8 cellular contexts compared by ENCODE assay signal in genomic region chr10:78302989-78303854, GRCh38.
DNase-seq lines count a peak whose midpoint lies in the region; ATAC-seq, FAIRE-seq and TF ChIP-seq lines count a peak whose summit lies in the region.

No MANE protein-coding gene starts in this region.

- peak overlapping the region; percentile 94 for H3K27ac ChIP-seq in BLaER1
- peak overlapping the region; percentile 85 for H3K27ac ChIP-seq in colonic mucosa
- H3K27ac ChIP-seq in left lung, result peak overlapping the region; percentile 85 to 97

- H3K27ac Mint-ChIP-seq in activated CD4-positive, alpha-beta T cell treated with anti-CD3 and anti-CD28 coated beads for 36 hours, result peak overlapping the region; percentile 90

- H3K4me2 ChIP-seq in BLaER1, result peak overlapping the region; percentile 92

- CTCF ChIA-PET in activated CD4-positive, alpha-beta T cell treated with anti-CD3 and anti-CD28 coated beads for 36 hours (lab: Charles Lee), result interaction anchor here (0.5 to 1.8 kb wide), 7 partner anchors 10 to 892 kb away, joined by 3 to 4 read pairs (median 4); no protein-coding TSS in a partner anchor

- H3K27me3 Mint-ChIP-seq in activated CD4-positive, alpha-beta T cell treated with anti-CD3 and anti-CD28 coated beads for 36 hours, result no peaks in the 10 kb centered on the region

- POLR2A ChIA-PET in activated CD4-positive, alpha-beta T cell treated with anti-CD3 and anti-CD28 coated beads for 36 hours (lab: Charles Lee), result no interaction called here

- H3K4me1 ChIP-seq in BLaER1 (peaks cover 40% of the 10 kb centered on the region), colonic mucosa (no peaks in the 10 kb centered on the region), left lung (peaks cover 10 to 21% of the 10 kb centered on the region in 2 donors)

- no peaks in the 10 kb centered on the region for H3K36me3 Mint-ChIP-seq in activated CD4-positive, alpha-beta T cell treated with anti-CD3 and anti-CD28 coated beads for 36 hours (ENCODE audit: low read depth)

- peak; percentile 94 for FAIRE-seq in GM19239 (lab: Jason Lieb, UNC)

- H3K27me3 ChIP-seq in BLaER1, result no peaks in the 10 kb centered on the region
- H3K27me3 ChIP-seq in colonic mucosa, result no peaks in the 10 kb centered on the region
- no peaks in the 10 kb centered on the region for H3K27me3 ChIP-seq in left lung

- peaks cover 8% of the 10 kb centered on the region; the same call in 1 of the 2 replicates for H3K9me3 ChIP-seq in BLaER1
- H3K9me3 ChIP-seq in colonic mucosa, result no peaks in the 10 kb centered on the region
- H3K9me3 ChIP-seq in left lung, result peaks cover 0 to 5% of the 10 kb centered on the region in 2 donors

- ATAC-seq in HG03442 (IDR thresholded peaks at IDR 0.05; ENCODE audit: unreplicated experiment), result peak; percentile 86
- ATAC-seq in activated CD4-positive, alpha-beta T cell treated with anti-CD3 and anti-CD28 coated beads for 36 hours, result peak; percentile 94
- peak; percentile 97 for ATAC-seq in left lung

- peaks cover 2% of the 10 kb centered on the region for H3K9me3 Mint-ChIP-seq in activated CD4-positive, alpha-beta T cell treated with anti-CD3 and anti-CD28 coated beads for 36 hours (ENCODE audit: low read depth)

- H3K4me1 Mint-ChIP-seq in activated CD4-positive, alpha-beta T cell treated with anti-CD3 and anti-CD28 coated beads for 36 hours, result peaks cover 12% of the 10 kb centered on the region

- H3K36me3 ChIP-seq in BLaER1 (no peaks in the 10 kb centered on the region), colonic mucosa (no peaks in the 10 kb centered on the region), left lung (no peaks in the 10 kb centered on the region)

- H3K9ac ChIP-seq in BLaER1 (peak overlapping the region; percentile 83), colonic mucosa (ENCODE audit: low read depth in 2 of 2, low read length in 2 of 2) (peak overlapping the region; percentile 77 to 87)

- TF ChIP-seq CTCF in colonic mucosa (IDR thresholded peaks at IDR 0.05), result peak; percentile 79
- peak; percentile 58 to 91 for TF ChIP-seq CTCF in left lung (IDR thresholded peaks at IDR 0.05)

- H3K4me3 ChIP-seq in BLaER1 (peak overlapping the region; percentile 69), colonic mucosa (peak overlapping the region; percentile 46), left lung (peak overlapping the region; percentile 43 to 56)

- DNase-seq in GM19239 (ENCODE audit: insufficient read length, low spot score) (peak; percentile 90), NCI-H510A (lab: John Stamatoyannopoulos, UW) (peak; percentile 96), colonic mucosa (peak; percentile 95), left lung (peak; percentile 95 to 100)
- peak; percentile 98 for DNase-seq in activated CD4-positive, alpha-beta T cell treated with anti-CD3 and anti-CD28 coated beads for 36 hours
- peak; percentile 93 for DNase-seq in stimulated activated CD4-positive, alpha-beta T cell treated with anti-CD3 and anti-CD28 coated beads, Interleukin-2, amount 100 ng/mL, for 4 hours (ENCODE audit: low read depth)

- peak overlapping the region; percentile 79 for H3K4me3 Mint-ChIP-seq in activated CD4-positive, alpha-beta T cell treated with anti-CD3 and anti-CD28 coated beads for 36 hours

- intact Hi-C loops in activated CD4-positive, alpha-beta T cell treated with anti-CD3 and anti-CD28 coated beads for 36 hours (cut with DNase I, micrococcal nuclease), result loop anchor here (1.0 to 10.0 kb wide), 12 partner anchors 256 to 1884 kb away; partner anchors contain the start of genes POLR3A (in 2 of the 2), ZMIZ1 (in 2 of the 2), PPIF (in 1 of the 2) and RPS24 (in 1 of the 2)
- intact Hi-C loops in colonic mucosa (cut with DNase I), result loop anchor here (10.0 kb wide), 2 partner anchors 258 to 892 kb away; no protein-coding TSS in a partner anchor
- intact Hi-C loops in left lung (cut with DNase I), result loop anchor here in 1 of 2 donors (10.0 kb wide), 1 partner anchor 892 kb away; no protein-coding TSS in a partner anchor

- no peaks in the 10 kb centered on the region for H4K20me1 ChIP-seq in BLaER1

Comparison
In these comparisons a context has a peak if more than half of its experiments do, and no peak if none do; other contexts are left out.
1. Peak in every context shown above with its lines: DNase-seq, ATAC-seq, H3K4me3 ChIP-seq and H3K27ac ChIP-seq.